3 cellular contexts compared by ENCODE assay signal in genomic region chr6:160128879-160129516, GRCh38.
A peak's percentile ranks its signal among the peaks of the same experiment; 100 is the strongest.
TF ChIP-seq lines count a peak whose summit lies in the region.

No MANE protein-coding gene starts in this region.

TF ChIP-seq in K562, 482 proteins besides CTCF, POLR2A, EP300 and RAD21:
- TF ChIP-seq NR3C1 (CRISPR knock-in tag; IDR thresholded peaks at IDR 0.05) (no peak), KAT7 (CRISPR knock-in tag; IDR thresholded peaks at IDR 0.05; ENCODE audit: borderline replicate concordance) (no peak)

TF ChIP-seq in liver, 16 proteins besides CTCF, POLR2A, EP300 and RAD21:
- TF ChIP-seq HNF4A (conservative IDR thresholded peaks at IDR 0.05) (peak in 1 of 2 donors; percentile 21), ZBTB33 (IDR thresholded peaks at IDR 0.05) (no peak)

TF ChIP-seq in GM12891, 5 proteins besides CTCF, POLR2A, EP300 and RAD21:
- no peak for TF ChIP-seq SPI1 (IDR thresholded peaks at IDR 0.05; ENCODE audit: low read depth, low read length)
- TF ChIP-seq PAX5 (IDR thresholded peaks at IDR 0.05; ENCODE audit: insufficient read depth, low read length, severe bottlenecking): no peak
- no peak for TF ChIP-seq POLR2AphosphoS5 (IDR thresholded peaks at IDR 0.05; ENCODE audit: low read depth, low read length)
- no peak for TF ChIP-seq POU2F2 (IDR thresholded peaks at IDR 0.05; ENCODE audit: low read depth, low read length)
- no peak for TF ChIP-seq TAF1 (IDR thresholded peaks at IDR 0.05; ENCODE audit: low read depth, low read length)
